Comparison of ENCODE assay signal across 3 cellular contexts in the genomic region with DNA sequence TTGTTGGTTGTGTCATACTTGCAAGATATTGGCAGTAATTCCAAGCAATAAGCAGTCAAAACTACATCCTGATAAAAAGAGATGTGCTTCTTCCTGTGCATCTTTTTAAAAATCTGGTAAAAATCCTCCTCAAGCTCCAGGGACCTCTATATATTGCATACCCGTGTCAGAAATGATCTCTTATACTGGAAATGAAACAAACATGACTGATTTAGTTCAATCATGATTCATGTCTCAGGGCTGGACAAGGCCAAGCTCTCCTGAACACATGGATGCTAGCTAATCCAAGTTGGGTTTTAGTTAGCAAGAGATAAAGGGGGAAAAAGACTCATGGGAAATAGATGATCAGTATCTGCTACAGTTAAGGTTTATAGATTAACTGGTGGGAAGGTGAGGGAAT.
"Had no signal": no experiment of that assay in that cellular context is flagged by ENCODE, and none has a peak within 500 bp of the region (broad histone marks: within the 10 kb centered on the region; RNA-seq: fewer than 3 reads in every experiment).

No MANE protein-coding gene starts in this region.

- ATAC-seq: GM12878 had no signal

- DNase-seq: GDM1, GF-D8 had no signal
